In genomic region chr1:194485432-194485831, GRCh38 we compare ENCODE assay signal across 31 cellular contexts.
"Had no signal": no experiment of that assay in that cellular context is flagged by ENCODE, and none has a peak within 500 bp of the region (broad histone marks: within the 10 kb centered on the region; RNA-seq: fewer than 3 reads in every experiment).

No MANE protein-coding gene starts in this region.

- H3K36me3 ChIP-seq: adrenal gland, esophagus muscularis mucosa, gastrocnemius medialis, heart left ventricle had no signal

- H3K36me3 Mint-ChIP-seq: activated CD4-positive, alpha-beta memory T cell treated with anti-CD3 and anti-CD28 coated beads for 36 hours; activated CD8-positive, alpha-beta memory T cell treated with anti-CD3 and anti-CD28 coated beads, Interleukin-2, amount 10 ng/mL, durations not matched to agents 7 days and 5 days; activated naive CD4-positive, alpha-beta T cell treated with anti-CD3 and anti-CD28 coated beads, Interleukin-2, amount 50 U/mL, for 24 hours; activated naive CD8-positive, alpha-beta T cell treated with anti-CD3 and anti-CD28 coated beads for 36 hours had no signal

- H3K4me1 ChIP-seq: adrenal gland, body of pancreas, esophagus muscularis mucosa, foreskin keratinocyte, gastrocnemius medialis, heart left ventricle had no signal

- DNase-seq: activated CD4-positive, alpha-beta memory T cell treated with anti-CD3 and anti-CD28 coated beads for 36 hours; activated CD4-positive, alpha-beta T cell treated with anti-CD3 and anti-CD28 coated beads for 36 hours; activated CD4-positive, alpha-beta T cell treated with anti-CD3 and anti-CD28 coated beads, Interleukin-2, amount 10 ng/mL, durations not matched to agents 24 days and 14 days; activated CD4-positive, CD25-positive, alpha-beta regulatory T cell; activated CD4-positive, CD25-positive, alpha-beta regulatory T cell treated with anti-CD3 and anti-CD28 coated beads, Interleukin-2, amount 50 U/mL, for 72 hours; activated CD8-positive, alpha-beta memory T cell treated with anti-CD3 and anti-CD28 coated beads, Interleukin-2, amount 10 ng/mL, durations not matched to agents 7 days and 5 days; activated CD8-positive, alpha-beta memory T cell treated with anti-CD3 and anti-CD28 coated beads, Interleukin-2, amount 50 U/mL, for 4 hours; activated CD8-positive, alpha-beta T cell treated with anti-CD3 and anti-CD28 coated beads, Interleukin-2, amount 10 ng/mL, durations not matched to agents 7 days and 5 days; activated effector memory CD4-positive, alpha-beta T cell treated with anti-CD3 and anti-CD28 coated beads, Interleukin-2, amount 50 U/mL, for 16 hours; activated naive CD4-positive, alpha-beta T cell treated with anti-CD3 and anti-CD28 coated beads for 36 hours; activated naive CD8-positive, alpha-beta T cell treated with anti-CD3 and anti-CD28 coated beads for 36 hours; activated naive CD8-positive, alpha-beta T cell treated with anti-CD3 and anti-CD28 coated beads, Interleukin-2, amount 50 U/mL, for 24 hours; activated T-cell treated with anti-CD3 and anti-CD28 coated beads, Interleukin-2, amount 50 U/mL, for 24 hours; adrenal gland; amygdala; aorta; body of pancreas; caudate nucleus; cortex of kidney; dermis blood vessel endothelial cell; effector CD4-positive, alpha-beta T cell; effector memory CD8-positive, alpha-beta T cell; erythroblast; foreskin keratinocyte; gastrocnemius medialis; glutamatergic neuron; heart left ventricle; T-helper 2 cell had no signal

- H3K27ac ChIP-seq: adrenal gland, body of pancreas, esophagus muscularis mucosa, foreskin keratinocyte, gastrocnemius medialis, heart left ventricle had no signal

- H3K9me3 Mint-ChIP-seq: activated CD4-positive, alpha-beta memory T cell treated with anti-CD3 and anti-CD28 coated beads for 36 hours; activated CD4-positive, alpha-beta T cell treated with anti-CD3 and anti-CD28 coated beads, Interleukin-2, amount 10 ng/mL, durations not matched to agents 24 days and 14 days; activated naive CD4-positive, alpha-beta T cell treated with anti-CD3 and anti-CD28 coated beads for 36 hours; activated naive CD4-positive, alpha-beta T cell treated with anti-CD3 and anti-CD28 coated beads, Interleukin-2, amount 50 U/mL, for 24 hours; activated naive CD8-positive, alpha-beta T cell treated with anti-CD3 and anti-CD28 coated beads for 36 hours; activated naive CD8-positive, alpha-beta T cell treated with anti-CD3 and anti-CD28 coated beads, Interleukin-2, amount 50 U/mL, for 24 hours; activated T-cell treated with anti-CD3 and anti-CD28 coated beads, Interleukin-2, amount 50 U/mL, for 24 hours; activated T-helper 2 cell treated with anti-CD3 and anti-CD28 coated beads, Interferon-gamma antibody, Interleukin-2, Interleukin-4, amounts not matched to agents 10 μg/mL and 5 μg/mL and 100 μg/mL, durations not matched to agents 14 hours and 24 hours and 36 hours had no signal

- H3K27me3 Mint-ChIP-seq: activated CD4-positive, alpha-beta T cell treated with anti-CD3 and anti-CD28 coated beads for 36 hours; activated CD4-positive, alpha-beta T cell treated with anti-CD3 and anti-CD28 coated beads, Interleukin-2, amount 10 ng/mL, durations not matched to agents 24 days and 14 days; activated CD8-positive, alpha-beta memory T cell treated with anti-CD3 and anti-CD28 coated beads, Interleukin-2, amount 10 ng/mL, durations not matched to agents 7 days and 5 days; activated naive CD4-positive, alpha-beta T cell treated with anti-CD3 and anti-CD28 coated beads, Interleukin-2, amount 50 U/mL, for 24 hours; activated naive CD8-positive, alpha-beta T cell treated with anti-CD3 and anti-CD28 coated beads, Interleukin-2, amount 50 U/mL, for 24 hours; activated T-cell treated with anti-CD3 and anti-CD28 coated beads, Interleukin-2, amount 50 U/mL, for 24 hours; effector memory CD8-positive, alpha-beta T cell had no signal

- H3K4me3 ChIP-seq: adrenal gland, body of pancreas, esophagus muscularis mucosa, gastrocnemius medialis, heart left ventricle had no signal

- H3K4me1 Mint-ChIP-seq: activated CD4-positive, alpha-beta T cell treated with anti-CD3 and anti-CD28 coated beads for 36 hours; activated CD4-positive, alpha-beta T cell treated with anti-CD3 and anti-CD28 coated beads, Interleukin-2, amount 10 ng/mL, durations not matched to agents 24 days and 14 days; activated CD8-positive, alpha-beta memory T cell treated with anti-CD3 and anti-CD28 coated beads, Interleukin-2, amount 10 ng/mL, durations not matched to agents 7 days and 5 days; activated naive CD4-positive, alpha-beta T cell treated with anti-CD3 and anti-CD28 coated beads, Interleukin-2, amount 50 U/mL, for 24 hours; activated naive CD8-positive, alpha-beta T cell treated with anti-CD3 and anti-CD28 coated beads for 36 hours; activated naive CD8-positive, alpha-beta T cell treated with anti-CD3 and anti-CD28 coated beads, Interleukin-2, amount 50 U/mL, for 24 hours had no signal

- H3K27me3 ChIP-seq: adrenal gland, body of pancreas, esophagus muscularis mucosa, gastrocnemius medialis, heart left ventricle had no signal

- H3K4me3 Mint-ChIP-seq: activated CD4-positive, alpha-beta memory T cell treated with anti-CD3 and anti-CD28 coated beads for 36 hours; activated CD4-positive, alpha-beta T cell treated with anti-CD3 and anti-CD28 coated beads for 36 hours; activated CD4-positive, alpha-beta T cell treated with anti-CD3 and anti-CD28 coated beads, Interleukin-2, amount 10 ng/mL, durations not matched to agents 24 days and 14 days; activated CD8-positive, alpha-beta memory T cell treated with anti-CD3 and anti-CD28 coated beads, Interleukin-2, amount 10 ng/mL, durations not matched to agents 7 days and 5 days; activated CD8-positive, alpha-beta T cell treated with anti-CD3 and anti-CD28 coated beads, Interleukin-2, amount 10 ng/mL, durations not matched to agents 7 days and 5 days; activated naive CD4-positive, alpha-beta T cell treated with anti-CD3 and anti-CD28 coated beads for 36 hours; activated naive CD4-positive, alpha-beta T cell treated with anti-CD3 and anti-CD28 coated beads, Interleukin-2, amount 50 U/mL, for 24 hours; activated naive CD8-positive, alpha-beta T cell treated with anti-CD3 and anti-CD28 coated beads for 36 hours; activated naive CD8-positive, alpha-beta T cell treated with anti-CD3 and anti-CD28 coated beads, Interleukin-2, amount 50 U/mL, for 24 hours; activated T-cell treated with anti-CD3 and anti-CD28 coated beads, Interleukin-2, amount 50 U/mL, for 24 hours; effector memory CD8-positive, alpha-beta T cell had no signal

- H3K9me3 ChIP-seq: adrenal gland, body of pancreas, esophagus muscularis mucosa, gastrocnemius medialis had no signal

- H3K27ac Mint-ChIP-seq: activated CD4-positive, alpha-beta memory T cell treated with anti-CD3 and anti-CD28 coated beads for 36 hours; activated CD4-positive, alpha-beta T cell treated with anti-CD3 and anti-CD28 coated beads for 36 hours; activated CD4-positive, alpha-beta T cell treated with anti-CD3 and anti-CD28 coated beads, Interleukin-2, amount 10 ng/mL, durations not matched to agents 24 days and 14 days; activated CD8-positive, alpha-beta memory T cell treated with anti-CD3 and anti-CD28 coated beads, Interleukin-2, amount 10 ng/mL, durations not matched to agents 7 days and 5 days; activated CD8-positive, alpha-beta T cell treated with anti-CD3 and anti-CD28 coated beads, Interleukin-2, amount 10 ng/mL, durations not matched to agents 7 days and 5 days; activated naive CD4-positive, alpha-beta T cell treated with anti-CD3 and anti-CD28 coated beads for 36 hours; activated naive CD4-positive, alpha-beta T cell treated with anti-CD3 and anti-CD28 coated beads, Interleukin-2, amount 50 U/mL, for 24 hours; activated naive CD8-positive, alpha-beta T cell treated with anti-CD3 and anti-CD28 coated beads for 36 hours; activated naive CD8-positive, alpha-beta T cell treated with anti-CD3 and anti-CD28 coated beads, Interleukin-2, amount 50 U/mL, for 24 hours; activated T-cell treated with anti-CD3 and anti-CD28 coated beads, Interleukin-2, amount 50 U/mL, for 24 hours; activated T-helper 2 cell treated with anti-CD3 and anti-CD28 coated beads, Interferon-gamma antibody, Interleukin-2, Interleukin-4, amounts not matched to agents 10 μg/mL and 5 μg/mL and 100 μg/mL, durations not matched to agents 14 hours and 24 hours and 36 hours; effector memory CD8-positive, alpha-beta T cell had no signal

- ATAC-seq: activated CD4-positive, alpha-beta T cell treated with anti-CD3 and anti-CD28 coated beads for 36 hours; activated CD8-positive, alpha-beta memory T cell treated with anti-CD3 and anti-CD28 coated beads, Interleukin-2, amount 10 ng/mL, durations not matched to agents 7 days and 5 days; activated CD8-positive, alpha-beta T cell treated with anti-CD3 and anti-CD28 coated beads, Interleukin-2, amount 10 ng/mL, durations not matched to agents 7 days and 5 days; activated naive CD8-positive, alpha-beta T cell treated with anti-CD3 and anti-CD28 coated beads, Interleukin-2, amount 50 U/mL, for 24 hours; body of pancreas; effector memory CD8-positive, alpha-beta T cell; foreskin keratinocyte; gastrocnemius medialis; heart left ventricle had no signal
